Comparison of ENCODE assay signal across 11 cellular contexts in genomic region chr12:4911316-4911994, GRCh38. TPM values are rescaled to one million over a fixed set of nuclear protein-coding genes. Genes with fewer than 3 reads are reported as not detected.
DNase-seq lines count a peak whose midpoint lies in the region; ATAC-seq and TF ChIP-seq lines count a peak whose summit lies in the region.
"Had no signal": no experiment of that assay in that cellular context is flagged by ENCODE, and none has a peak within 500 bp of the region (broad histone marks: within the 10 kb centered on the region; RNA-seq: fewer than 3 reads in every experiment).

No MANE protein-coding gene starts in this region.

- H3K36me3 ChIP-seq in iPS-15b (ENCODE audit: control insufficient read depth, insufficient read depth, low read length) = no peaks in the 10 kb centered on the region
- H3K36me3 ChIP-seq in PC-3 (ENCODE audit: low read depth, low read length) = no peaks in the 10 kb centered on the region
- H3K36me3 ChIP-seq: adrenal gland, heart right ventricle had no signal

- no peaks in the 10 kb centered on the region for H3K79me2 ChIP-seq in PC-3 (ENCODE audit: low read length)

- peaks cover 4% of the 10 kb centered on the region for H3K9me3 Mint-ChIP-seq in activated T-cell treated with anti-CD3 and anti-CD28 coated beads, Interleukin-2, amount 50 U/mL, for 4 hours
- H3K9me3 Mint-ChIP-seq in T-cell = no peaks in the 10 kb centered on the region
- peaks cover 2 to 3% of the 10 kb centered on the region in 2 donors for H3K9me3 Mint-ChIP-seq in stimulated activated naive B cell treated with anti-CD40 and anti-IgM and Interleukin-4, amounts not matched to agents 10 μg/mL and 1 μg/mL and 100 μg/mL, for 72 hours

- H3K9me2 ChIP-seq in PC-3 (replicated peaks; ENCODE audit: low read length) = no peaks in the 10 kb centered on the region

- no peaks in the 10 kb centered on the region for H3F3A ChIP-seq in PC-3 (ENCODE audit: low read length, unreplicated experiment)

- POLR2A ChIA-PET in T-cell (lab: Charles Lee) = no interaction called here
- POLR2A ChIA-PET in PC-3 (lab: Charles Lee; ENCODE audit: unreplicated experiment) = no interaction called here

- H3K4me3 Mint-ChIP-seq in activated T-cell treated with anti-CD3 and anti-CD28 coated beads, Interleukin-2, amount 50 U/mL, for 4 hours = peak overlapping the region; percentile 49
- peak overlapping the region in 2 of 3 donors; percentile 58 to 60 for H3K4me3 Mint-ChIP-seq in T-cell
- H3K4me3 Mint-ChIP-seq in stimulated activated naive B cell treated with anti-CD40 and anti-IgM and Interleukin-4, amounts not matched to agents 10 μg/mL and 1 μg/mL and 100 μg/mL, for 72 hours = peak overlapping the region; percentile 46 to 88

- no peak overlapping the region for H3K4me2 ChIP-seq in PC-3 (ENCODE audit: low read length)

- no peak overlapping the region for H3K9ac ChIP-seq in iPS-15b (ENCODE audit: low read depth, low read length)
- H3K9ac ChIP-seq in PC-3 (ENCODE audit: low read length) = no peak overlapping the region

- DNase-seq in activated T-cell treated with anti-CD3 and anti-CD28 coated beads, Interleukin-2, amount 50 U/mL, for 4 hours = no peak
- DNase-seq in activated T-cell treated with anti-CD3 and anti-CD28 coated beads, Interleukin-2, amount 50 U/mL, for 1 hour = no peak
- DNase-seq in T-cell (no peak), amniotic stem cell (lab: John Stamatoyannopoulos, UW) (no peak), NCI-H2029 (lab: John Stamatoyannopoulos, UW) (no peak), PC-3 (no peak)
- DNase-seq in stimulated activated naive B cell treated with anti-CD40 and anti-IgM and Interleukin-4, amounts not matched to agents 10 μg/mL and 1 μg/mL and 100 μg/mL, for 72 hours = no peak
- DNase-seq: adrenal gland, heart right ventricle had no signal

- H3K27me3 ChIP-seq in iPS-15b (ENCODE audit: control insufficient read depth, insufficient read depth, low read length) (peaks cover 74% of the 10 kb centered on the region), PC-3 (ENCODE audit: low read length) (peaks cover 31% of the 10 kb centered on the region)

- peak overlapping the region in 1 of 2 donors; percentile 71 for H3K27ac Mint-ChIP-seq in T-cell
- no peak overlapping the region for H3K27ac Mint-ChIP-seq in stimulated activated naive B cell treated with anti-CD40 and anti-IgM and Interleukin-4, amounts not matched to agents 10 μg/mL and 1 μg/mL and 100 μg/mL, for 72 hours
- H3K27ac Mint-ChIP-seq: mesothelial cell of epicardium had no signal

- peaks cover 22% of the 10 kb centered on the region for H3K4me1 Mint-ChIP-seq in activated T-cell treated with anti-CD3 and anti-CD28 coated beads, Interleukin-2, amount 50 U/mL, for 4 hours (ENCODE audit: low read depth)
- peaks cover 14 to 24% (median 23%) of the 10 kb centered on the region in 3 donors for H3K4me1 Mint-ChIP-seq in T-cell
- H3K4me1 Mint-ChIP-seq in stimulated activated naive B cell treated with anti-CD40 and anti-IgM and Interleukin-4, amounts not matched to agents 10 μg/mL and 1 μg/mL and 100 μg/mL, for 72 hours = peaks cover 13 to 38% of the 10 kb centered on the region in 2 donors

- intact Hi-C loops in PC-3 (cut with micrococcal nuclease) = no loop called here

- peak in 1 of 2 donors; percentile 3 for ATAC-seq in activated T-cell treated with anti-CD3 and anti-CD28 coated beads, Interleukin-2, amount 50 U/mL, for 4 hours
- no peak for ATAC-seq in T-cell (replicated peaks in 1 of 4)
- no peak for ATAC-seq in stimulated activated naive B cell treated with anti-CD40 and anti-IgM and Interleukin-4, amounts not matched to agents 10 μg/mL and 1 μg/mL and 100 μg/mL, for 72 hours (replicated peaks)
- ATAC-seq in PC-3 = no peak

- no TSS peak for BruUV-seq in PC-3 (replicated peaks; lab: Mats Ljungman, UMichigan)

- H3K4me3 ChIP-seq in iPS-15b (ENCODE audit: low read depth, low read length) = peak overlapping the region; percentile 33
- H3K4me3 ChIP-seq in PC-3 (ENCODE audit: low read length) = no peak overlapping the region

- peaks cover 55% of the 10 kb centered on the region for H3K27me3 Mint-ChIP-seq in activated T-cell treated with anti-CD3 and anti-CD28 coated beads, Interleukin-2, amount 50 U/mL, for 4 hours (ENCODE audit: low read depth)
- H3K27me3 Mint-ChIP-seq in T-cell = peaks cover 43 to 57% of the 10 kb centered on the region in 2 donors
- peaks cover 20 to 27% of the 10 kb centered on the region in 2 donors for H3K27me3 Mint-ChIP-seq in stimulated activated naive B cell treated with anti-CD40 and anti-IgM and Interleukin-4, amounts not matched to agents 10 μg/mL and 1 μg/mL and 100 μg/mL, for 72 hours

- H3K27ac ChIP-seq in PC-3 (ENCODE audit: low read length) = no peak overlapping the region
- H3K27ac ChIP-seq: adrenal gland, heart right ventricle had no signal

- no peaks in the 10 kb centered on the region for H3K36me3 Mint-ChIP-seq in activated T-cell treated with anti-CD3 and anti-CD28 coated beads, Interleukin-2, amount 50 U/mL, for 4 hours (ENCODE audit: insufficient read depth)
- H3K36me3 Mint-ChIP-seq in T-cell = no peaks in the 10 kb centered on the region
- peaks cover 0 to 3% of the 10 kb centered on the region in 2 donors for H3K36me3 Mint-ChIP-seq in stimulated activated naive B cell treated with anti-CD40 and anti-IgM and Interleukin-4, amounts not matched to agents 10 μg/mL and 1 μg/mL and 100 μg/mL, for 72 hours

- peaks cover 3% of the 10 kb centered on the region for H3K4me1 ChIP-seq in iPS-15b (ENCODE audit: control insufficient read depth, insufficient read depth, low read length)
- H3K4me1 ChIP-seq in PC-3 (ENCODE audit: insufficient read depth, low read length) = no peaks in the 10 kb centered on the region

- no peak overlapping the region for H2AFZ ChIP-seq in PC-3 (ENCODE audit: low read length)

- H3K9me3 ChIP-seq in iPS-15b (ENCODE audit: control insufficient read depth, insufficient read depth, low read length) (peaks cover 6% of the 10 kb centered on the region), PC-3 (ENCODE audit: low read length) (no peaks in the 10 kb centered on the region)
- H3K9me3 ChIP-seq: adrenal gland, heart right ventricle had no signal

- CTCF ChIA-PET in T-cell (lab: Charles Lee) (interaction anchor here in 1 of 2 donors (0.6 kb wide), 1 partner anchor 9 kb away, joined by 3 read pairs; no protein-coding TSS in a partner anchor), PC-3 (lab: Charles Lee) (no interaction called here)

- TF ChIP-seq CTCF in PC-3 (conservative IDR thresholded peaks at IDR 0.05; ENCODE audit: low read depth, low read length) = no peak

- no peaks in the 10 kb centered on the region for H4K20me1 ChIP-seq in PC-3 (ENCODE audit: low read length)

RNA-seq across cellular contexts. Expression of gene KCNA1, which starts 1.8 kb away (rescaled TPM):
- under 1 TPM in 1 of 3 donors, not detected in 2; 0.10 TPM for total RNA-seq in activated T-cell treated with anti-CD3 and anti-CD28 coated beads, Interleukin-2, amount 50 U/mL, for 4 hours
- not detected for total RNA-seq in T-cell
- total RNA-seq in PC-3 (2014; rRNA removed) = not detected in 2 replicates
- total RNA-seq: adrenal gland, mesothelial cell of epicardium had no signal
